In genomic region chr6:121436966-121437756, GRCh38 we compare ENCODE assay signal across 8 cellular contexts. TPM values are rescaled to one million over a fixed set of nuclear protein-coding genes. Genes with fewer than 3 reads are reported as not detected.
DNase-seq lines count a peak whose midpoint lies in the region; ATAC-seq and TF ChIP-seq lines count a peak whose summit lies in the region.

No MANE protein-coding gene starts in this region.

- 4% methylated on average over 41 of the region's 41 CpGs for WGBS in liver

- H3K27ac ChIP-seq in SJSA1 (peak overlapping the region; percentile 93), liver (ENCODE audit: low read depth in 1 of 2, low read length in 2 of 2) (peak overlapping the region in 1 of 2 donors; percentile 36)

- peaks cover 12% of the 10 kb centered on the region; the same call in 1 of the 2 replicates for H3K36me3 ChIP-seq in SJSA1
- H3K36me3 ChIP-seq in liver (ENCODE audit: control insufficient read depth in 4 of 4, insufficient read depth in 3 of 4, low read depth in 1 of 4, low read length in 3 of 4), result no peaks in the 10 kb centered on the region

- peak overlapping the region; percentile 19 to 42 for H3K9ac ChIP-seq in liver (ENCODE audit: low read depth in 1 of 2, low read length in 2 of 2)

- TF ChIP-seq RAD21 in liver (IDR thresholded peaks at IDR 0.05), result no peak

- DNase-seq in GM03348 (ENCODE audit: low spot score), result peak; percentile 67
- DNase-seq in SJSA1 (ENCODE audit: low read depth in 1 of 2, low spot score in 2 of 2), result peak; percentile 61 to 67
- no peak for DNase-seq in stimulated activated naive B cell treated with anti-CD40 and anti-IgM and Interleukin-4, amounts not matched to agents 10 μg/mL and 1 μg/mL and 100 μg/mL, for 72 hours
- DNase-seq in inferior parietal cortex (ENCODE audit: extremely low spot score), result no peak
- no peak for DNase-seq in NCI-H2029 treated with DMSO at 0.1 percent for 48 hours (lab: John Stamatoyannopoulos, UW)

- no peak overlapping the region for H3K27ac Mint-ChIP-seq in dendritic cell treated with granulocyte-macrophage colony-stimulating factor and Interleukin-4, amounts not matched to agents 40 ng/mL and 50 ng/mL, for 4 days
- H3K27ac Mint-ChIP-seq in stimulated activated naive B cell treated with anti-CD40 and anti-IgM and Interleukin-4, amounts not matched to agents 10 μg/mL and 1 μg/mL and 100 μg/mL, for 72 hours, result no peak overlapping the region

- peak in 1 of 2 donors; percentile 22 for ATAC-seq in stimulated activated naive B cell treated with anti-CD40 and anti-IgM and Interleukin-4, amounts not matched to agents 10 μg/mL and 1 μg/mL and 100 μg/mL, for 72 hours (replicated peaks)
- ATAC-seq in HG03354 (IDR thresholded peaks at IDR 0.05; ENCODE audit: poor library complexity, severe bottlenecking, unreplicated experiment), result no peak

- no peaks in the 10 kb centered on the region for H3K36me3 Mint-ChIP-seq in dendritic cell treated with granulocyte-macrophage colony-stimulating factor and Interleukin-4, amounts not matched to agents 40 ng/mL and 50 ng/mL, for 4 days (ENCODE audit: low read depth)
- H3K36me3 Mint-ChIP-seq in stimulated activated naive B cell treated with anti-CD40 and anti-IgM and Interleukin-4, amounts not matched to agents 10 μg/mL and 1 μg/mL and 100 μg/mL, for 72 hours, result no peaks in the 10 kb centered on the region

- no peaks in the 10 kb centered on the region for H3K27me3 ChIP-seq in SJSA1 (replicated peaks)
- H3K27me3 ChIP-seq in liver (ENCODE audit: control insufficient read depth in 4 of 4, insufficient read depth in 4 of 4, low read length in 3 of 4), result peaks cover 0 to 12% (median 5%) of the 10 kb centered on the region in 4 donors

- H3K27me3 Mint-ChIP-seq in dendritic cell treated with granulocyte-macrophage colony-stimulating factor and Interleukin-4, amounts not matched to agents 40 ng/mL and 50 ng/mL, for 4 days, result peaks cover 39% of the 10 kb centered on the region
- H3K27me3 Mint-ChIP-seq in stimulated activated naive B cell treated with anti-CD40 and anti-IgM and Interleukin-4, amounts not matched to agents 10 μg/mL and 1 μg/mL and 100 μg/mL, for 72 hours, result peaks cover 38 to 49% of the 10 kb centered on the region in 2 donors

- H3K4me1 Mint-ChIP-seq in dendritic cell treated with granulocyte-macrophage colony-stimulating factor and Interleukin-4, amounts not matched to agents 40 ng/mL and 50 ng/mL, for 4 days (ENCODE audit: low read depth), result peaks cover 18% of the 10 kb centered on the region
- H3K4me1 Mint-ChIP-seq in stimulated activated naive B cell treated with anti-CD40 and anti-IgM and Interleukin-4, amounts not matched to agents 10 μg/mL and 1 μg/mL and 100 μg/mL, for 72 hours, result peaks cover 6 to 21% of the 10 kb centered on the region in 2 donors

- no peaks in the 10 kb centered on the region for H3K9me3 Mint-ChIP-seq in dendritic cell treated with granulocyte-macrophage colony-stimulating factor and Interleukin-4, amounts not matched to agents 40 ng/mL and 50 ng/mL, for 4 days
- no peaks in the 10 kb centered on the region for H3K9me3 Mint-ChIP-seq in stimulated activated naive B cell treated with anti-CD40 and anti-IgM and Interleukin-4, amounts not matched to agents 10 μg/mL and 1 μg/mL and 100 μg/mL, for 72 hours

- H3K9me3 ChIP-seq in SJSA1 (replicated peaks) (no peaks in the 10 kb centered on the region), liver (ENCODE audit: control insufficient read depth in 4 of 4, low read length in 3 of 4) (no peaks in the 10 kb centered on the region)

- intact Hi-C loops in dendritic cell treated with granulocyte-macrophage colony-stimulating factor and Interleukin-4, amounts not matched to agents 40 ng/mL and 50 ng/mL, for 4 days (cut with micrococcal nuclease), result no loop called here

- H3K4me3 ChIP-seq in SJSA1 (peak overlapping the region; percentile 54), liver (ENCODE audit: low read depth in 1 of 3, low read length in 3 of 3) (peak overlapping the region; percentile 36 to 62 (median 59))

- TF ChIP-seq CTCF in liver (IDR thresholded peaks at IDR 0.05; ENCODE audit: low read depth, low read length, missing input control), result no peak

- H3K4me3 Mint-ChIP-seq in dendritic cell treated with granulocyte-macrophage colony-stimulating factor and Interleukin-4, amounts not matched to agents 40 ng/mL and 50 ng/mL, for 4 days, result peak overlapping the region; percentile 63
- H3K4me3 Mint-ChIP-seq in stimulated activated naive B cell treated with anti-CD40 and anti-IgM and Interleukin-4, amounts not matched to agents 10 μg/mL and 1 μg/mL and 100 μg/mL, for 72 hours, result peak overlapping the region; percentile 64 to 85

- H3K4me1 ChIP-seq in SJSA1 (replicated peaks), result peaks cover 29% of the 10 kb centered on the region
- H3K4me1 ChIP-seq in liver (ENCODE audit: control insufficient read depth in 4 of 4, insufficient read depth in 4 of 4, low read length in 3 of 4), result peaks cover 3 to 17% (median 10%) of the 10 kb centered on the region in 4 donors

TF ChIP-seq in liver, 16 proteins besides CTCF, POLR2A, EP300 and RAD21:
- TF ChIP-seq EGR1 (IDR thresholded peaks at IDR 0.05; ENCODE audit: low read depth in 2 of 2) (no peak), YY1 (IDR thresholded peaks at IDR 0.05) (peak; percentile 41)

RNA-seq across cellular contexts. Expression of gene GJA1, which starts 1.7 kb away (rescaled TPM):
- total RNA-seq in SJSA1 (2014; rRNA removed; shearing (Covaris generic)), result 103 and 164 TPM in 2 replicates
- 1 to 10 TPM; 2.3 to 2.8 TPM for total RNA-seq in liver
- 1 to 10 TPM in 1 of 2 donors, under 1 TPM in 1; 0.32 to 1.5 TPM for polyA plus RNA-seq in liver

Comparison
In these comparisons a context has a peak if more than half of its experiments do, and no peak if none do; other contexts are left out.
1. DNase-seq: peak in GM03348 (single experiment) and SJSA1 (2 of 2); none in stimulated activated naive B cell treated with anti-CD40 and anti-IgM and Interleukin-4, amounts not matched to agents 10 μg/mL and 1 μg/mL and 100 μg/mL, for 72 hours (single experiment), inferior parietal cortex (single experiment) and NCI-H2029 treated with DMSO at 0.1 percent for 48 hours (single experiment).
2. RNA of gene GJA1, which starts 1.7 kb away (total RNA-seq): 103 to 164 TPM in SJSA1; 2.3 to 2.8 TPM in liver; every median in the first group is over 10 times any median in the second.